1 cellular context compared by ENCODE assay signal in the genomic region with DNA sequence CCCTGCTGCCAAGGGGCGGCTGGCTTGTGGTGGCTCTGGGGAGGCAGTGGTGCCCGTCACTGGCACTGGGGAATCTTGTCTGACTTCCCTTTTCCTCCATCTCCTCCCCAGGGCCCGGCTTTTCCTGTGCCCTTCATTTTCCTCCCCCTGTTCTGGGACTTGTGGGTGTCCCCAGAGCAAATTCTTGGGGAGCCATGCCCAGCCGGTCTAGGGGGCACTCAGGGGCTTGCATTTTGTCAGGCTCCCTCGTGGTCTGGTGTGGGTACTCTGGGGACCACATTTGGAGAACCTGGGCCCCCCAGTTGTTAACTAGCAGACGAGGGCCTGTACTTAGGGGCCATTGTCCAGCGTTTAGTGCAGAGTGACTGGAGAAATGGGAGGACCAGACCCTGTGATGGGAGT.
TF ChIP-seq lines count a peak whose summit lies in the region.

No MANE protein-coding gene starts in this region.

TF ChIP-seq in H1, 55 proteins besides CTCF, POLR2A, EP300 and RAD21:
- no peak for TF ChIP-seq NANOG (IDR thresholded peaks at IDR 0.05; ENCODE audit: insufficient read depth, low read depth, low read length, poor library complexity, severe bottlenecking)
